ENCODE assay signal across 13 cellular contexts in the genomic region with DNA sequence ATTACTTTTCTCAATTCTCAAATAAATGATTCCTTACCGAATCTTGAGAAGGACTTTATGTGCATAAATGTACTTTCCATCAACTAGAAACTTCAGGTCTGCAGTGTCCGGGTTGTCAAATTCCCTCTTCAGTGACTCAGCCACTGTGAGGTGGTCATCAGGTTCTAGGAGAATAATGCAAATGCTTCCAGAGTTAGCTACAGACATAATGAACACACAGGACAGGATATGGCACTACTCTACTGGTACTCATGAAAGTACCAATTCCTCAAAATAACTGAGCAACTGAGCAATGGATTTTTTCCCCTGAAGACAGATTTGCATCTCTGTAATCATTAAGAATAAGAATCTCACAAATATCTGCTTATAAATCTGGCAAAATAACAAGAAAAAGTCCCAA. TPM values are rescaled to one million over a fixed set of nuclear protein-coding genes. Genes with fewer than 3 reads are reported as not detected.
A peak's percentile ranks its signal among the peaks of the same experiment; 100 is the strongest.
DNase-seq lines count a peak whose midpoint lies in the region; ATAC-seq, FAIRE-seq and TF ChIP-seq lines count a peak whose summit lies in the region.
"Had no signal": no experiment of that assay in that cellular context is flagged by ENCODE, and none has a peak within 500 bp of the region (broad histone marks: within the 10 kb centered on the region; RNA-seq: fewer than 3 reads in every experiment).

No MANE protein-coding gene starts in this region.

- intact Hi-C loops in activated T-helper 1 cell treated with anti-CD3 and anti-CD28 coated beads, Interleukin-12 subunit alpha, Interleukin-12 subunit beta, Interleukin-2, Interleukin-4 antibody, amounts not matched to agents 30 ng/mL and 10 ng/mL and 1 ng/mL, durations not matched to agents 14 hours and 24 hours and 36 hours (cut with micrococcal nuclease) = no loop called here

- no peak overlapping the region for H3K4me3 ChIP-seq in GM12865 (ENCODE audit: low read depth, low read length)
- H3K4me3 ChIP-seq: body of pancreas, Peyer's patch, upper lobe of left lung had no signal

- no peak for TF ChIP-seq POLR2A in H54 (IDR thresholded peaks at IDR 0.05; ENCODE audit: low read depth, low read length)

- no peaks in the 10 kb centered on the region for H3K9me3 ChIP-seq in KOPT-K1 (ENCODE audit: insufficient read depth, low read length, poor library complexity, severe bottlenecking)
- H3K9me3 ChIP-seq: body of pancreas, Peyer's patch, upper lobe of left lung had no signal

- no peak overlapping the region for H3K27ac Mint-ChIP-seq in activated T-helper 1 cell treated with anti-CD3 and anti-CD28 coated beads, Interleukin-12 subunit alpha, Interleukin-12 subunit beta, Interleukin-2, Interleukin-4 antibody, amounts not matched to agents 30 ng/mL and 10 ng/mL and 1 ng/mL, durations not matched to agents 14 hours and 24 hours and 36 hours

- no peak overlapping the region for H3K4me3 Mint-ChIP-seq in activated T-helper 1 cell treated with anti-CD3 and anti-CD28 coated beads, Interleukin-12 subunit alpha, Interleukin-12 subunit beta, Interleukin-2, Interleukin-4 antibody, amounts not matched to agents 30 ng/mL and 10 ng/mL and 1 ng/mL, durations not matched to agents 14 hours and 24 hours and 36 hours
- H3K4me3 Mint-ChIP-seq: activated T-cell treated with anti-CD3 and anti-CD28 coated beads, Interleukin-2, amount 50 U/mL, for 4 hours; naive thymus-derived CD4-positive, alpha-beta T cell had no signal

- peak overlapping the region; percentile 100 for H3K27ac ChIP-seq in KOPT-K1 (ENCODE audit: low read depth, low read length, poor library complexity, severe bottlenecking)
- peak overlapping the region; percentile 54 for H3K27ac ChIP-seq in epithelial cell of prostate

- H3K9me3 Mint-ChIP-seq in activated T-helper 1 cell treated with anti-CD3 and anti-CD28 coated beads, Interleukin-12 subunit alpha, Interleukin-12 subunit beta, Interleukin-2, Interleukin-4 antibody, amounts not matched to agents 30 ng/mL and 10 ng/mL and 1 ng/mL, durations not matched to agents 14 hours and 24 hours and 36 hours = no peaks in the 10 kb centered on the region
- H3K9me3 Mint-ChIP-seq: activated T-cell treated with anti-CD3 and anti-CD28 coated beads, Interleukin-2, amount 50 U/mL, for 4 hours had no signal

- ATAC-seq in GM21529 (IDR thresholded peaks at IDR 0.05; ENCODE audit: unreplicated experiment) = peak; percentile 38
- ATAC-seq: activated T-cell treated with anti-CD3 and anti-CD28 coated beads, Interleukin-2, amount 50 U/mL, for 4 hours; body of pancreas; naive thymus-derived CD4-positive, alpha-beta T cell had no signal

- DNase-seq in GM12865 (ENCODE audit: low read depth) = peak; percentile 65
- DNase-seq in epithelial cell of prostate (ENCODE audit: low read depth, low spot score) = no peak
- DNase-seq in NCI-H2029 (lab: John Stamatoyannopoulos, UW) = no peak
- no peak for DNase-seq in middle frontal gyrus (ENCODE audit: extremely low spot score, low spot score)
- no peak for DNase-seq in H54 (ENCODE audit: insufficient read length, low spot score)
- DNase-seq in activated T-helper 1 cell treated with anti-CD3 and anti-CD28 coated beads, Interleukin-12 subunit alpha, Interleukin-12 subunit beta, Interleukin-2, Interleukin-4 antibody, amounts not matched to agents 30 ng/mL and 10 ng/mL and 1 ng/mL, durations not matched to agents 14 hours and 24 hours and 36 hours (ENCODE audit: low spot score) = no peak
- DNase-seq: activated T-cell treated with anti-CD3 and anti-CD28 coated beads, Interleukin-2, amount 50 U/mL, for 4 hours; naive thymus-derived CD4-positive, alpha-beta T cell; Peyer's patch had no signal

- peaks cover 73% of the 10 kb centered on the region for H3K4me1 Mint-ChIP-seq in activated T-helper 1 cell treated with anti-CD3 and anti-CD28 coated beads, Interleukin-12 subunit alpha, Interleukin-12 subunit beta, Interleukin-2, Interleukin-4 antibody, amounts not matched to agents 30 ng/mL and 10 ng/mL and 1 ng/mL, durations not matched to agents 14 hours and 24 hours and 36 hours (ENCODE audit: low read depth)

- FAIRE-seq in H54 (lab: Jason Lieb, UNC) = no peak

- peaks cover 17% of the 10 kb centered on the region for H3K36me3 Mint-ChIP-seq in activated T-helper 1 cell treated with anti-CD3 and anti-CD28 coated beads, Interleukin-12 subunit alpha, Interleukin-12 subunit beta, Interleukin-2, Interleukin-4 antibody, amounts not matched to agents 30 ng/mL and 10 ng/mL and 1 ng/mL, durations not matched to agents 14 hours and 24 hours and 36 hours (ENCODE audit: low read depth)

- H3K36me3 ChIP-seq in KOPT-K1 (ENCODE audit: insufficient read depth, low read length) = peaks cover 51% of the 10 kb centered on the region
- H3K36me3 ChIP-seq: Peyer's patch, upper lobe of left lung had no signal

- H3K27me3 Mint-ChIP-seq in activated T-helper 1 cell treated with anti-CD3 and anti-CD28 coated beads, Interleukin-12 subunit alpha, Interleukin-12 subunit beta, Interleukin-2, Interleukin-4 antibody, amounts not matched to agents 30 ng/mL and 10 ng/mL and 1 ng/mL, durations not matched to agents 14 hours and 24 hours and 36 hours (ENCODE audit: insufficient read depth) = no peaks in the 10 kb centered on the region
- H3K27me3 Mint-ChIP-seq: naive thymus-derived CD4-positive, alpha-beta T cell had no signal

- no peak for TF ChIP-seq CTCF in GM12865 (IDR thresholded peaks at IDR 0.05; ENCODE audit: insufficient read depth, low read depth, low read length, missing control alignments)

RNA-seq across cellular contexts. Expression of a gene that starts 31.2 kb away (rescaled TPM):
- 1.7 and 2.0 TPM in 2 replicates for total RNA-seq in activated T-helper 1 cell treated with anti-CD3 and anti-CD28 coated beads, Interleukin-12 subunit alpha, Interleukin-12 subunit beta, Interleukin-2, Interleukin-4 antibody, amounts not matched to agents 30 ng/mL and 10 ng/mL and 1 ng/mL, durations not matched to agents 14 hours and 24 hours and 36 hours
